ENCODE assay signal across 5 cellular contexts in the genomic region with DNA sequence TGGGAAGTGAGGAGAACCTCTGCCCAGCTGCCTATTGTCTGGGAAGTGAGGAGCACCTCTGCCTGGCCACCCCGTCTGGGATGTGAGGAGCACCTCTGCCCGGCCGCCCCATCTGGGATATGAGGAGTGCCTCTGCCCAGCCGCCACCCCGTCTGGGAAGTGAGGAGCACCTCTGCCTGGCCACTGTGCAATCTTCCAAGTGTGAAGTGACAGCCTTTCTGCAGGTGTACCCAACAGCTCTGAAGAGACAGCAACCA. TPM values are rescaled to one million over a fixed set of nuclear protein-coding genes. Genes with fewer than 3 reads are reported as not detected.
"Had no signal": no experiment of that assay in that cellular context is flagged by ENCODE, and none has a peak within 500 bp of the region (broad histone marks: within the 10 kb centered on the region; RNA-seq: fewer than 3 reads in every experiment).

No MANE protein-coding gene starts in this region.

RNA-seq across cellular contexts. Expression of a gene that starts 9.4 kb away (rescaled TPM):
- total RNA-seq: ascending aorta, astrocyte, bronchial epithelial cell, cardiac muscle cell, cerebellum had no signal

RNA-seq across cellular contexts. Expression of a gene that starts 46.8 kb away (rescaled TPM):
- total RNA-seq: astrocyte, bronchial epithelial cell, cardiac muscle cell had no signal
